Comparison of ENCODE assay signal across 16 cellular contexts in genomic region chr12:95545731-95546490, GRCh38. TPM values are rescaled to one million over a fixed set of nuclear protein-coding genes. Genes with fewer than 3 reads are reported as not detected.
DNase-seq lines count a peak whose midpoint lies in the region; ATAC-seq and TF ChIP-seq lines count a peak whose summit lies in the region.
"Had no signal": no experiment of that assay in that cellular context is flagged by ENCODE, and none has a peak within 500 bp of the region (broad histone marks: within the 10 kb centered on the region; RNA-seq: fewer than 3 reads in every experiment).

No MANE protein-coding gene starts in this region.

- H3K4me3 ChIP-seq in CD8-positive, alpha-beta T cell (ENCODE audit: low read depth, low read length): no peak overlapping the region
- H3K4me3 ChIP-seq in endodermal cell (ENCODE audit: low read length) (peak overlapping the region; percentile 1), mammary epithelial cell (replicated peaks in 1 of 3; ENCODE audit: insufficient read depth in 1 of 3, low read depth in 2 of 3, low read length in 3 of 3) (no peak overlapping the region), testis (no peak overlapping the region)
- H3K4me3 ChIP-seq: GM23248, PC-9, sigmoid colon had no signal

- ATAC-seq in CD8-positive, alpha-beta T cell: no peak
- ATAC-seq in HG03039 (IDR thresholded peaks at IDR 0.05; ENCODE audit: unreplicated experiment): no peak

- H3K27ac Mint-ChIP-seq in CD8-positive, alpha-beta T cell: peak overlapping the region; percentile 2
- no peak overlapping the region for H3K27ac Mint-ChIP-seq in endodermal cell
- H3K27ac Mint-ChIP-seq: nephron; T-helper 1 cell treated with Interleukin-12 subunit alpha and Interleukin-12 subunit beta and Interleukin-4 antibody, amounts not matched to agents 30 μg/mL and 1 μg/mL, for 36 hours had no signal

- H3K9me3 Mint-ChIP-seq in CD8-positive, alpha-beta T cell: no peaks in the 10 kb centered on the region
- peaks cover 11% of the 10 kb centered on the region for H3K9me3 Mint-ChIP-seq in endodermal cell

- WGBS in endodermal cell (ENCODE audit: insufficient coverage in 1 of 2, insufficient read length in 1 of 2), 2 experiments: 32 to 36% methylated on average over 8 of the region's 8 CpGs
- WGBS in mammary epithelial cell (ENCODE audit: low coverage, missing lambda C conversion rate): 82% methylated on average over 8 of the region's 8 CpGs
- 56 to 68% methylated on average over 8 of the region's 8 CpGs for WGBS in testis, 2 donors

- no peaks in the 10 kb centered on the region for H3K27me3 Mint-ChIP-seq in CD8-positive, alpha-beta T cell (ENCODE audit: low read depth)
- H3K27me3 Mint-ChIP-seq in endodermal cell (ENCODE audit: insufficient read depth): peaks cover 29% of the 10 kb centered on the region

- H3K4me1 Mint-ChIP-seq in CD8-positive, alpha-beta T cell (ENCODE audit: low read depth): peaks cover 34% of the 10 kb centered on the region
- peaks cover 24% of the 10 kb centered on the region for H3K4me1 Mint-ChIP-seq in endodermal cell

- POLR2A ChIA-PET in CD8-positive, alpha-beta T cell (lab: Charles Lee): interaction anchor here (0.6 kb wide), 1 partner anchor 377 kb away, joined by 3 read pairs; no protein-coding TSS in a partner anchor
- POLR2A ChIA-PET in HEK293T (lab: Yijun Ruan, JAX): no interaction called here

- no peak for DNase-seq in CD8-positive, alpha-beta T cell
- DNase-seq in HEK293T (ENCODE audit: extremely low spot score) (no peak), NCI-H2107 treated with DMSO at 0.1 percent for 48 hours (lab: John Stamatoyannopoulos, UW; ENCODE audit: unreplicated experiment) (peak; percentile 71), endodermal cell (no peak), mammary epithelial cell (no peak), testis (no peak)
- no peak for DNase-seq in activated CD4-positive, alpha-beta T cell treated with anti-CD3 and anti-CD28 coated beads for 48 hours
- DNase-seq: activated gamma-delta T cell; GM23248; head of caudate nucleus; PC-9; sigmoid colon; stimulated activated naive CD4-positive, alpha-beta T cell had no signal

- TF ChIP-seq POLR2A in testis (IDR thresholded peaks at IDR 0.05): no peak

- H3K36me3 Mint-ChIP-seq in CD8-positive, alpha-beta T cell: peaks cover 5% of the 10 kb centered on the region
- peaks cover 7% of the 10 kb centered on the region for H3K36me3 Mint-ChIP-seq in endodermal cell (ENCODE audit: low read depth)

- CTCF ChIA-PET in CD8-positive, alpha-beta T cell (lab: Charles Lee): no interaction called here
- CTCF ChIA-PET in HEK293T (lab: Yijun Ruan, JAX) (interaction anchor here (0.9 to 1.0 kb wide), 2 partner anchors 12 to 428 kb away, joined by 3 to 4 read pairs; no protein-coding TSS in a partner anchor), mammary epithelial cell (lab: Charles Lee; ENCODE audit: low non-redundant PET) (no interaction called here)

- H3K9ac ChIP-seq in endodermal cell (ENCODE audit: extremely low read depth, low read length, poor library complexity, severe bottlenecking) (no peak overlapping the region), mammary epithelial cell (ENCODE audit: insufficient read depth, low read length) (no peak overlapping the region)
- H3K9ac ChIP-seq: GM23248 had no signal

- no peak overlapping the region for H3K27ac ChIP-seq in CD8-positive, alpha-beta T cell (ENCODE audit: low read depth, low read length)
- no peak overlapping the region for H3K27ac ChIP-seq in endodermal cell (ENCODE audit: low read depth, low read length)
- H3K27ac ChIP-seq in mammary epithelial cell (ENCODE audit: insufficient read depth, low read depth, low read length): no peak overlapping the region
- no peak overlapping the region for H3K27ac ChIP-seq in testis
- H3K27ac ChIP-seq: GM23248, PC-9, sigmoid colon had no signal

- no peak for TF ChIP-seq CTCF in CD8-positive, alpha-beta T cell (IDR thresholded peaks at IDR 0.05)
- TF ChIP-seq CTCF in endodermal cell (conservative IDR thresholded peaks at IDR 0.05) (no peak), mammary epithelial cell (conservative IDR thresholded peaks at IDR 0.05 in 1 of 2, IDR thresholded peaks at IDR 0.05 in 1 of 2; ENCODE audit: extremely low read depth in 1 of 2, insufficient read depth in 1 of 2, low read depth in 1 of 2, low read length in 2 of 2) (no peak), testis (IDR thresholded peaks at IDR 0.05) (no peak)

- H3K9me3 ChIP-seq in CD8-positive, alpha-beta T cell (ENCODE audit: low read length): no peaks in the 10 kb centered on the region
- peaks cover 13% of the 10 kb centered on the region for H3K9me3 ChIP-seq in endodermal cell (ENCODE audit: control insufficient read depth, low read length)
- peaks cover 10% of the 10 kb centered on the region for H3K9me3 ChIP-seq in mammary epithelial cell (replicated peaks; ENCODE audit: insufficient read depth, low read length)
- H3K9me3 ChIP-seq in testis: no peaks in the 10 kb centered on the region
- H3K9me3 ChIP-seq: sigmoid colon had no signal

- H3K4me1 ChIP-seq in CD8-positive, alpha-beta T cell (ENCODE audit: insufficient read depth, low read length): peaks cover 13% of the 10 kb centered on the region
- no peaks in the 10 kb centered on the region for H3K4me1 ChIP-seq in endodermal cell (ENCODE audit: control insufficient read depth, insufficient read depth, low read length)
- H3K4me1 ChIP-seq in mammary epithelial cell (ENCODE audit: insufficient read depth, low read length): peaks cover 8% of the 10 kb centered on the region
- H3K4me1 ChIP-seq in testis: no peaks in the 10 kb centered on the region

- H3K27me3 ChIP-seq in CD8-positive, alpha-beta T cell (ENCODE audit: insufficient read depth, low read length): no peaks in the 10 kb centered on the region
- H3K27me3 ChIP-seq in endodermal cell (ENCODE audit: control insufficient read depth, insufficient read depth, low read length, poor library complexity, severe bottlenecking) (peaks cover 28% of the 10 kb centered on the region), mammary epithelial cell (ENCODE audit: insufficient read depth, low read length) (peaks cover 22% of the 10 kb centered on the region), testis (no peaks in the 10 kb centered on the region)
- H3K27me3 ChIP-seq: sigmoid colon had no signal

- intact Hi-C loops in CD8-positive, alpha-beta T cell (cut with DNase I, micrococcal nuclease): loop anchor here (5.0 kb wide), 5 partner anchors 74 to 1869 kb away; partner anchors contain the start of genes CRADD (in 1 of the 2), FGD6 (in 1 of the 2), METAP2 (in 1 of the 2) and NDUFA12 (in 1 of the 2)
- intact Hi-C loops in mammary epithelial cell (cut with micrococcal nuclease): no loop called here
- intact Hi-C loops in testis (cut with DNase I; ENCODE audit: low total_unique reads): no loop called here

- H3K4me3 Mint-ChIP-seq in CD8-positive, alpha-beta T cell: no peak overlapping the region
- H3K4me3 Mint-ChIP-seq in endodermal cell: peak overlapping the region; percentile 23
- H3K4me3 Mint-ChIP-seq: nephron; T-helper 1 cell treated with Interleukin-12 subunit alpha and Interleukin-12 subunit beta and Interleukin-4 antibody, amounts not matched to agents 30 μg/mL and 1 μg/mL, for 36 hours had no signal

- no TSS peak for BruUV-seq in mammary epithelial cell (replicated peaks; lab: Mats Ljungman, UMichigan)

- no peaks in the 10 kb centered on the region for H4K20me1 ChIP-seq in mammary epithelial cell (ENCODE audit: insufficient read depth, low read length)

- no peak overlapping the region for H3K4me2 ChIP-seq in mammary epithelial cell (ENCODE audit: insufficient read depth, low read depth, low read length)
- H3K4me2 ChIP-seq: PC-9 had no signal

- dilution Hi-C loops in mammary epithelial cell (cut with HindIII; ENCODE audit: low sequenced_read_pairs): no loop called here

- no peaks in the 10 kb centered on the region for H3K36me3 ChIP-seq in CD8-positive, alpha-beta T cell (ENCODE audit: insufficient read depth, low read length)
- no peaks in the 10 kb centered on the region for H3K36me3 ChIP-seq in endodermal cell (ENCODE audit: control insufficient read depth, insufficient read depth, low read length)
- H3K36me3 ChIP-seq in mammary epithelial cell (ENCODE audit: insufficient read depth, low read length): no peaks in the 10 kb centered on the region
- H3K36me3 ChIP-seq in testis (ENCODE audit: low read depth, missing control alignments): no peaks in the 10 kb centered on the region
- H3K36me3 ChIP-seq: sigmoid colon had no signal

- H3K79me2 ChIP-seq in mammary epithelial cell (ENCODE audit: insufficient read depth, low read length): no peaks in the 10 kb centered on the region

- no peak overlapping the region for H2AFZ ChIP-seq in mammary epithelial cell (ENCODE audit: low read depth, low read length)
- H2AFZ ChIP-seq: GM23248, PC-9 had no signal

- in situ Hi-C loops in mammary epithelial cell (cut with MboI; ENCODE audit: low sequenced_read_pairs in 2 of 2): loop anchor here in 1 of 2 donors (25.0 kb wide), 1 partner anchor 1009 kb away; no protein-coding TSS in a partner anchor

TF ChIP-seq in HEK293T, 16 proteins besides CTCF, POLR2A, EP300 and RAD21:
- TF ChIP-seq ZNF384 (IDR thresholded peaks at IDR 0.05) (no peak), LEF1 (IDR thresholded peaks at IDR 0.05; ENCODE audit: borderline replicate concordance) (no peak), PKNOX1 (IDR thresholded peaks at IDR 0.05) (peak; percentile 83), FOXM1 (IDR thresholded peaks at IDR 0.05; ENCODE audit: borderline replicate concordance) (no peak), SUZ12 (IDR thresholded peaks at IDR 0.05) (no peak), FOXK2 (IDR thresholded peaks at IDR 0.05) (no peak)

RNA-seq across cellular contexts. Expression of gene USP44, which starts 5.4 kb away (rescaled TPM):
- total RNA-seq in CD8-positive, alpha-beta T cell: 1 to 10 TPM; 2.2 to 2.3 TPM
- total RNA-seq in endodermal cell (10 to 100 TPM; 17.5 to 30.8 TPM), mammary epithelial cell (under 1 TPM in 1 of 2 donors, not detected in 1; 0.67 TPM), testis (10 to 100 TPM; 14.2 to 22.4 TPM)
- 16.9 TPM for polyA plus RNA-seq in endodermal cell (2013, experiment 1 of 2)
- 12.0 TPM for polyA plus RNA-seq in endodermal cell (2013, experiment 2 of 2)
- polyA plus RNA-seq in mammary epithelial cell (0.03 TPM), testis (ENCODE audit: insufficient read depth, low read depth, low replicate concordance) (52.9 TPM)
- polyA minus RNA-seq in mammary epithelial cell: not detected

Comparison
In these comparisons a context has a peak if more than half of its experiments do, and no peak if none do; other contexts are left out.
1. RNA of gene USP44, which starts 5.4 kb away (total RNA-seq): 17.5 to 30.8 TPM in endodermal cell and 14.2 to 22.4 TPM in testis; 2.2 to 2.3 TPM in CD8-positive, alpha-beta T cell and 0.67 TPM in mammary epithelial cell; every median in the first group is over 4 times any median in the second.
2. intact Hi-C loops: an anchor here in CD8-positive, alpha-beta T cell (5.0 kb wide); none called in mammary epithelial cell and testis.